Comparison of ENCODE assay signal across 10 cellular contexts in the genomic region with DNA sequence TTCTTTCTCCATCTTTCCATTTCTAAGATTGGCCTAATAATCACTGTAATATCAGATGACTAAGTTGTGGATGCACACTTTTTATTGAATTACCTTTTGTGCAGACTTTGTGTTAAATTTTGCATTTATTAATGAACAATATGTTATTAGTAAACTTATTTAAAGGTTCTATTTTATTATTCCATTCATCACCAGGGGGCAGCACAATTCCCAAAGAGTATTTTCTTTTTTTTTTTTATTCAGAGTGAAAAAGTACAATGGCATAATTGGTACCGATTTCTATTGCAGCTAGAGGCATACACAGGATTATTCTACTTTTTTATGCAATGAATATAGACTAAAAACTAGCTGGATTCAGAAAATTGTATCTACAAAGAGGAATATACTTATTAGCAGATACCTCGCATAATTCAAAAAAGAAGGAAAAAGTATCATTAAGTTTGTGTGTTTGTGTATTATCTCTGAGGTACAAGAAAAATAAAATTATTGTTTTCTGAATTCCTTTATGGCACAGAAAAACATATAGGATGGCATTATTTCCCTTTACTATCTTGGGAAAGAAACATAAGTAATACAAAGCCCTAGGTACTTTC.
DNase-seq lines count a peak whose midpoint lies in the region; ATAC-seq and TF ChIP-seq lines count a peak whose summit lies in the region.
"Had no signal": no experiment of that assay in that cellular context is flagged by ENCODE, and none has a peak within 500 bp of the region (broad histone marks: within the 10 kb centered on the region; RNA-seq: fewer than 3 reads in every experiment).

No MANE protein-coding gene starts in this region.

- H3K9me3 Mint-ChIP-seq in CD14-positive monocyte (peaks cover 0 to 2% (median 0%) of the 10 kb centered on the region in 7 donors), HFFc6 (no peaks in the 10 kb centered on the region; the same call in 1 of the 2 replicates)
- peaks cover 0 to 6% (median 0%) of the 10 kb centered on the region in 11 donors for H3K9me3 Mint-ChIP-seq in naive thymus-derived CD4-positive, alpha-beta T cell

- H3K27me3 Mint-ChIP-seq in CD14-positive monocyte (ENCODE audit: low read depth in 3 of 3), result peaks cover 0 to 2% (median 0%) of the 10 kb centered on the region in 3 donors
- H3K27me3 Mint-ChIP-seq in HFFc6 (ENCODE audit: insufficient read depth), result no peaks in the 10 kb centered on the region; the same call in 1 of the 2 replicates
- H3K27me3 Mint-ChIP-seq in naive thymus-derived CD4-positive, alpha-beta T cell, result no peaks in the 10 kb centered on the region

- no peak for ATAC-seq in naive thymus-derived CD4-positive, alpha-beta T cell

- intact Hi-C loops in CD14-positive monocyte (cut with micrococcal nuclease), result no loop called here
- intact Hi-C loops in naive thymus-derived CD4-positive, alpha-beta T cell (cut with micrococcal nuclease), result loop anchor here in 1 of 2 donors (5.0 kb wide), 1 partner anchor 419 kb away; no protein-coding TSS in a partner anchor

- H3K4me1 ChIP-seq in naive thymus-derived CD4-positive, alpha-beta T cell (ENCODE audit: control insufficient read depth in 2 of 2, insufficient read depth in 2 of 2, low read length in 2 of 2), result no peaks in the 10 kb centered on the region
- H3K4me1 ChIP-seq: suprapubic skin had no signal

- no peak overlapping the region for H3K27ac Mint-ChIP-seq in CD14-positive monocyte
- no peak overlapping the region for H3K27ac Mint-ChIP-seq in HFFc6
- no peak overlapping the region for H3K27ac Mint-ChIP-seq in naive thymus-derived CD4-positive, alpha-beta T cell

- H3K4me3 Mint-ChIP-seq in CD14-positive monocyte, result no peak overlapping the region
- H3K4me3 Mint-ChIP-seq in HFFc6, result no peak overlapping the region
- H3K4me3 Mint-ChIP-seq in naive thymus-derived CD4-positive, alpha-beta T cell, result no peak overlapping the region

- H3K4me1 Mint-ChIP-seq in CD14-positive monocyte (no peaks in the 10 kb centered on the region), HFFc6 (ENCODE audit: low read depth) (no peaks in the 10 kb centered on the region; the same call in 1 of the 2 replicates)
- no peaks in the 10 kb centered on the region for H3K4me1 Mint-ChIP-seq in naive thymus-derived CD4-positive, alpha-beta T cell

- no peaks in the 10 kb centered on the region for H3K27me3 ChIP-seq in brain microvascular endothelial cell (replicated peaks)
- H3K27me3 ChIP-seq in naive thymus-derived CD4-positive, alpha-beta T cell (ENCODE audit: control insufficient read depth in 2 of 2, insufficient read depth in 2 of 2, low read length in 2 of 2), result no peaks in the 10 kb centered on the region
- H3K27me3 ChIP-seq: suprapubic skin had no signal

- in situ Hi-C loops in brain microvascular endothelial cell (cut with HindIII; ENCODE audit: low pct_ligation_motif_present, low sequenced_read_pairs), result no loop called here

- TF ChIP-seq CTCF in CD14-positive monocyte (IDR thresholded peaks at IDR 0.05) (peak; percentile 11), HFFc6 (IDR thresholded peaks at IDR 0.05) (peak; percentile 81), brain microvascular endothelial cell (IDR thresholded peaks at IDR 0.05; ENCODE audit: low read depth, low read length, missing control alignments) (peak; percentile 22)

- no peaks in the 10 kb centered on the region for H3K9me3 ChIP-seq in naive thymus-derived CD4-positive, alpha-beta T cell (ENCODE audit: control insufficient read depth in 2 of 3, low read length in 3 of 3)
- H3K9me3 ChIP-seq: suprapubic skin had no signal

- H3K27ac ChIP-seq in brain microvascular endothelial cell, result no peak overlapping the region
- no peak overlapping the region for H3K27ac ChIP-seq in naive thymus-derived CD4-positive, alpha-beta T cell (ENCODE audit: low read depth, low read length)
- H3K27ac ChIP-seq: suprapubic skin had no signal

- CTCF ChIA-PET in naive thymus-derived CD4-positive, alpha-beta T cell (lab: Charles Lee), result no interaction called here

- H3K36me3 ChIP-seq in brain microvascular endothelial cell (replicated peaks), result no peaks in the 10 kb centered on the region
- H3K36me3 ChIP-seq in naive thymus-derived CD4-positive, alpha-beta T cell (ENCODE audit: control insufficient read depth in 2 of 3, insufficient read depth in 3 of 3, low read length in 3 of 3), result no peaks in the 10 kb centered on the region
- H3K36me3 ChIP-seq: suprapubic skin had no signal

- no peak for DNase-seq in CD14-positive monocyte (ENCODE audit: low spot score)
- DNase-seq in HFFc6, result no peak
- DNase-seq in brain microvascular endothelial cell, result no peak
- DNase-seq in medulla oblongata (ENCODE audit: extremely low spot score), result peak; percentile 34
- DNase-seq in naive thymus-derived CD4-positive, alpha-beta T cell, result no peak
- DNase-seq in Ammon's horn (ENCODE audit: low spot score), result no peak
- no peak for DNase-seq in DMS79 (lab: John Stamatoyannopoulos, UW)
- DNase-seq in NCI-H187 (lab: John Stamatoyannopoulos, UW), result no peak
- DNase-seq: NCI-H524 treated with DMSO at 0.1 percent for 48 hours had no signal

- no peak overlapping the region for H3K4me3 ChIP-seq in brain microvascular endothelial cell (ENCODE audit: low read depth, low read length)
- no peak overlapping the region for H3K4me3 ChIP-seq in naive thymus-derived CD4-positive, alpha-beta T cell (ENCODE audit: low read length)
- H3K4me3 ChIP-seq: suprapubic skin had no signal

- POLR2A ChIA-PET in naive thymus-derived CD4-positive, alpha-beta T cell (lab: Charles Lee), result no interaction called here

- H3K36me3 Mint-ChIP-seq in CD14-positive monocyte, result no peaks in the 10 kb centered on the region
- no peaks in the 10 kb centered on the region for H3K36me3 Mint-ChIP-seq in HFFc6 (ENCODE audit: low read depth)
- H3K36me3 Mint-ChIP-seq in naive thymus-derived CD4-positive, alpha-beta T cell, result no peaks in the 10 kb centered on the region

Comparison
In these comparisons a context has a peak if more than half of its experiments do, and no peak if none do; other contexts are left out.
1. CTCF ChIP-seq: peak in every context shown above with its lines; median percentile 81 in HFFc6; 22 in brain microvascular endothelial cell; 11 in CD14-positive monocyte.